9 cellular contexts compared by ENCODE assay signal in genomic region chr10:110783509-110784103, GRCh38.
DNase-seq lines count a peak whose midpoint lies in the region; ATAC-seq, FAIRE-seq and TF ChIP-seq lines count a peak whose summit lies in the region.
"Had no signal": no experiment of that assay in that cellular context is flagged by ENCODE, and none has a peak within 500 bp of the region (broad histone marks: within the 10 kb centered on the region; RNA-seq: fewer than 3 reads in every experiment).

No MANE protein-coding gene starts in this region.

- H3K4me1 ChIP-seq in endocrine pancreas (ENCODE audit: control insufficient read depth, insufficient read depth, low read length) = peaks cover 7% of the 10 kb centered on the region

- TF ChIP-seq CTCF in D721Med (IDR thresholded peaks at IDR 0.05; ENCODE audit: insufficient read depth, missing control alignments) (no peak), foreskin fibroblast (IDR thresholded peaks at IDR 0.05; ENCODE audit: low read depth, low read length) (no peak)

- no peaks in the 10 kb centered on the region for H3K27me3 ChIP-seq in endocrine pancreas (ENCODE audit: control insufficient read depth, insufficient read depth, low read length)

- FAIRE-seq in D721Med (lab: Jason Lieb, UNC) = no peak
- FAIRE-seq in GM19239 (lab: Jason Lieb, UNC) = no peak
- FAIRE-seq: H1 had no signal

- no peaks in the 10 kb centered on the region for H3K9me3 ChIP-seq in endocrine pancreas (ENCODE audit: control insufficient read depth, low read length)

- no peaks in the 10 kb centered on the region for H3K36me3 ChIP-seq in endocrine pancreas (ENCODE audit: control insufficient read depth, insufficient read depth, low read length)

- in situ Hi-C loops in KBM-7 (cut with MboI; ENCODE audit: low pct_unique_long_range_greater_than_20kb, low sequenced_read_pairs) = no loop called here

- H3K9ac ChIP-seq in endocrine pancreas (ENCODE audit: control insufficient read depth, insufficient read depth, low read length) = no peak overlapping the region

- ATAC-seq in HG03439 (IDR thresholded peaks at IDR 0.05; ENCODE audit: unreplicated experiment) = no peak

- peak; percentile 42 for DNase-seq in KBM-7
- DNase-seq in activated CD8-positive, alpha-beta memory T cell treated with anti-CD3 and anti-CD28 coated beads, Interleukin-2, amount 50 U/mL, for 4 hours = peak; percentile 81
- peak; percentile 51 to 58 for DNase-seq in stimulated activated CD4-positive, alpha-beta T cell treated with anti-CD3 and anti-CD28 coated beads, Interleukin-4, amount 100 ng/mL, for 48 hours (ENCODE audit: low read depth in 2 of 2)
- no peak for DNase-seq in D721Med (ENCODE audit: insufficient read length, low spot score)
- no peak for DNase-seq in foreskin fibroblast
- no peak for DNase-seq in GM19239 (ENCODE audit: insufficient read length, low spot score)

- H3K4me3 ChIP-seq in endocrine pancreas (ENCODE audit: control insufficient read depth, insufficient read depth, low read length) (peak overlapping the region; percentile 44), foreskin fibroblast (ENCODE audit: low read depth in 1 of 2, low read length in 2 of 2) (no peak overlapping the region)

Comparison
In these comparisons a context has a peak if more than half of its experiments do, and no peak if none do; other contexts are left out.
1. DNase-seq: peak in KBM-7 (single experiment), activated CD8-positive, alpha-beta memory T cell treated with anti-CD3 and anti-CD28 coated beads, Interleukin-2, amount 50 U/mL, for 4 hours (single experiment) and stimulated activated CD4-positive, alpha-beta T cell treated with anti-CD3 and anti-CD28 coated beads, Interleukin-4, amount 100 ng/mL, for 48 hours (2 of 2); none in D721Med (single experiment), foreskin fibroblast (0 of 2) and GM19239 (single experiment).